In genomic region chr1:198577444-198577843, GRCh38 we compare ENCODE assay signal across 21 cellular contexts. TPM values are rescaled to one million over a fixed set of nuclear protein-coding genes. Genes with fewer than 3 reads are reported as not detected.
DNase-seq lines count a peak whose midpoint lies in the region; FAIRE-seq and TF ChIP-seq lines count a peak whose summit lies in the region.
"Had no signal": no experiment of that assay in that cellular context is flagged by ENCODE, and none has a peak within 500 bp of the region (broad histone marks: within the 10 kb centered on the region; RNA-seq: fewer than 3 reads in every experiment).

No MANE protein-coding gene starts in this region.

- no peaks in the 10 kb centered on the region for H3K4me1 ChIP-seq in tibial artery
- H3K4me1 ChIP-seq: neural progenitor cell, right lobe of liver, thyroid gland had no signal

- H3K27ac ChIP-seq in tibial artery, result no peak overlapping the region
- H3K27ac ChIP-seq: neural progenitor cell, right lobe of liver, thyroid gland had no signal

- peaks cover 0 to 9% (median 3%) of the 10 kb centered on the region in 3 donors for H3K9me3 ChIP-seq in tibial artery
- H3K9me3 ChIP-seq: right lobe of liver, thyroid gland had no signal

- DNase-seq in ELR (ENCODE audit: low read depth), result peak; percentile 91
- peak; percentile 42 for DNase-seq in NCI-H446 treated with DMSO at 0.1 percent for 48 hours (lab: John Stamatoyannopoulos, UW)
- peak; percentile 67 for DNase-seq in dedifferentiated amniotic fluid mesenchymal stem cell (ENCODE audit: extremely low spot score)
- DNase-seq in osteocyte (ENCODE audit: extremely low spot score, unreplicated experiment), result no peak
- no peak for DNase-seq in GM12891 (ENCODE audit: insufficient read length, low spot score)
- no peak for DNase-seq in effector CD8-positive, alpha-beta T cell (lab: John Stamatoyannopoulos, UW)
- no peak for DNase-seq in tibial artery
- DNase-seq in activated CD4-positive, alpha-beta T cell treated with anti-CD3 and anti-CD28 coated beads for 4 hours, result no peak
- DNase-seq: activated CD4-positive, CD25-positive, alpha-beta regulatory T cell treated with anti-CD3 and anti-CD28 coated beads, Interleukin-2, amount 50 U/mL, for 72 hours; activated CD8-positive, alpha-beta memory T cell treated with anti-CD3 and anti-CD28 coated beads, Interleukin-2, amount 50 U/mL, for 48 hours; activated naive CD4-positive, alpha-beta T cell treated with anti-CD3 and anti-CD28 coated beads for 36 hours; cerebellar nuclear complex; NCI-H2081; NCI-H748 treated with DMSO at 0.1 percent for 48 hours; right lobe of liver; stimulated activated CD4-positive, alpha-beta T cell treated with anti-CD3 and anti-CD28 coated beads, Interleukin-2, amount 100 ng/mL, for 48 hours; T-helper 2 cell; thyroid gland had no signal

- no peak for TF ChIP-seq POLR2A in GM12891 (IDR thresholded peaks at IDR 0.05; ENCODE audit: low read depth, low read length)

- peak overlapping the region; percentile 50 for H3K27ac Mint-ChIP-seq in osteocyte (ENCODE audit: unreplicated experiment)
- H3K27ac Mint-ChIP-seq: activated naive CD4-positive, alpha-beta T cell treated with anti-CD3 and anti-CD28 coated beads for 36 hours; neural progenitor cell had no signal

- H3K4me1 Mint-ChIP-seq in osteocyte (ENCODE audit: unreplicated experiment), result peaks cover 19% of the 10 kb centered on the region
- H3K4me1 Mint-ChIP-seq: neural progenitor cell had no signal

- H3K27me3 ChIP-seq in tibial artery, result no peaks in the 10 kb centered on the region
- H3K27me3 ChIP-seq: neural progenitor cell, right lobe of liver, thyroid gland had no signal

- H3K4me3 Mint-ChIP-seq in osteocyte (ENCODE audit: unreplicated experiment), result no peak overlapping the region
- H3K4me3 Mint-ChIP-seq: activated naive CD4-positive, alpha-beta T cell treated with anti-CD3 and anti-CD28 coated beads for 36 hours; neural progenitor cell had no signal

- no peak for FAIRE-seq in GM12891 (lab: Jason Lieb, UNC)
- FAIRE-seq: endothelial cell of umbilical vein had no signal

- TF ChIP-seq CTCF in osteocyte (IDR thresholded peaks at IDR 0.05) (no peak), tibial artery (IDR thresholded peaks at IDR 0.05) (no peak)

- no peak overlapping the region for H3K4me3 ChIP-seq in tibial artery
- H3K4me3 ChIP-seq: neural progenitor cell, right lobe of liver, thyroid gland had no signal

- H3K36me3 ChIP-seq in tibial artery, result no peaks in the 10 kb centered on the region
- H3K36me3 ChIP-seq: neural progenitor cell, right lobe of liver, thyroid gland had no signal

- intact Hi-C loops in tibial artery (cut with DNase I; ENCODE audit: low total_unique reads), result no loop called here

- H3K9me3 Mint-ChIP-seq in osteocyte (ENCODE audit: unreplicated experiment), result peaks cover 21% of the 10 kb centered on the region

- peaks cover 7% of the 10 kb centered on the region for H3K36me3 Mint-ChIP-seq in osteocyte (ENCODE audit: unreplicated experiment)

- no peaks in the 10 kb centered on the region for H3K27me3 Mint-ChIP-seq in osteocyte (ENCODE audit: unreplicated experiment)

TF ChIP-seq in GM12891, 5 proteins besides CTCF, POLR2A, EP300 and RAD21:
- TF ChIP-seq PAX5 (IDR thresholded peaks at IDR 0.05; ENCODE audit: insufficient read depth, low read length, severe bottlenecking) (no peak), SPI1 (IDR thresholded peaks at IDR 0.05; ENCODE audit: low read depth, low read length) (no peak), POLR2AphosphoS5 (IDR thresholded peaks at IDR 0.05; ENCODE audit: low read depth, low read length) (no peak)

RNA-seq across cellular contexts. Expression of gene ATP6V1G3, which starts 37.0 kb away (rescaled TPM):
- not detected in 2 replicates for total RNA-seq in osteocyte
- not detected for polyA plus RNA-seq in GM12891 (2012; ENCODE audit: low read depth, missing spikeins)
- total RNA-seq: activated naive CD4-positive, alpha-beta T cell treated with anti-CD3 and anti-CD28 coated beads for 36 hours; endothelial cell of umbilical vein; lung microvascular endothelial cell; right lobe of liver; thyroid gland had no signal
- polyA plus RNA-seq: endothelial cell of umbilical vein had no signal

Comparison
In these comparisons a context has a peak if more than half of its experiments do, and no peak if none do; other contexts are left out.
1. DNase-seq: peak in ELR (single experiment), NCI-H446 treated with DMSO at 0.1 percent for 48 hours (single experiment) and dedifferentiated amniotic fluid mesenchymal stem cell (single experiment); none in osteocyte (single experiment), GM12891 (single experiment), effector CD8-positive, alpha-beta T cell (single experiment), tibial artery (0 of 2) and activated CD4-positive, alpha-beta T cell treated with anti-CD3 and anti-CD28 coated beads for 4 hours (0 of 2).